1 cellular context compared by ENCODE assay signal in the genomic region with DNA sequence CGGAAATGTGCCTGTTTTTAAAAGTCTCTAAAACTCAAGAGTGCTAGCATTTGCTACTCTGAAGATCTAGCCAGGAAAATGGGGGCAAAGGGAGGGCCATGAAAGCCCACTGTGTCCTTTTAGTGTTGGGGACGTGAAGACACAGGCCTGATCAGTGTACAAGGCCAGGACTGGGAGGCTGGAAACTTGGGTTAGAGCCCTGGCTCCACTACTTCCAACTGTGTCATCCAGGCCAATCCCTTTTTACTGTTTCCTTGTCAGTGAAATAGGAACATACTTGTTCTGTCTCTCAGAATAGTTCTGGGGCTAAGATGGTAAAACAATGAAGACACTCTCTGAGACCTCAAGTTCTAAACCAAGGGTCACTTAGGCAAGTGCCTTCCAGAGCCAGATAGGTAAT.
TF ChIP-seq lines count a peak whose summit lies in the region.

No MANE protein-coding gene starts in this region.

TF ChIP-seq in K562, 482 proteins besides CTCF, POLR2A, EP300 and RAD21 (continued from another document):
- no peak for TF ChIP-seq ZNF79 (CRISPR knock-in tag; IDR thresholded peaks at IDR 0.05; ENCODE audit: low read depth)
